29 cellular contexts compared by ENCODE assay signal in genomic region chr17:1755993-1756306, GRCh38. TPM values are rescaled to one million over a fixed set of nuclear protein-coding genes. Genes with fewer than 3 reads are reported as not detected.
DNase-seq lines count a peak whose midpoint lies in the region; ATAC-seq and TF ChIP-seq lines count a peak whose summit lies in the region.
"Had no signal": no experiment of that assay in that cellular context is flagged by ENCODE, and none has a peak within 500 bp of the region (broad histone marks: within the 10 kb centered on the region; RNA-seq: fewer than 3 reads in every experiment).

No MANE protein-coding gene starts in this region.

- no peaks in the 10 kb centered on the region for H3K4me1 Mint-ChIP-seq in HFFc6 (ENCODE audit: low read depth)
- H3K4me1 Mint-ChIP-seq: activated T-helper 17 cell treated with anti-CD3 and anti-CD28 coated beads, Interleukin-2, amount 50 U/mL, for 72 hours had no signal

- H3K27me3 ChIP-seq in BLaER1 (0 out of 2 replicates have a peak, but pooled peaks cover 3% of the 10 kb centered on the region), prostate gland (replicated peaks; ENCODE audit: insufficient read depth) (no peaks in the 10 kb centered on the region), brain microvascular endothelial cell (replicated peaks) (no peaks in the 10 kb centered on the region)
- H3K27me3 ChIP-seq: foreskin keratinocyte, hepatocyte had no signal

- H3K4me1 ChIP-seq in BLaER1 (peaks cover 41% of the 10 kb centered on the region), prostate gland (replicated peaks) (no peaks in the 10 kb centered on the region)

- no peaks in the 10 kb centered on the region for H4K20me1 ChIP-seq in BLaER1

- H3K9ac ChIP-seq in BLaER1 = peak overlapping the region; percentile 64; the same call in 1 of the 2 replicates
- H3K9ac ChIP-seq: SK-N-SH had no signal

- peaks cover 9% of the 10 kb centered on the region for H3K27me3 Mint-ChIP-seq in HFFc6 (ENCODE audit: insufficient read depth)
- H3K27me3 Mint-ChIP-seq: activated T-helper 17 cell treated with anti-CD3 and anti-CD28 coated beads, Interleukin-2, amount 50 U/mL, for 72 hours; B cell had no signal

- H3K36me3 ChIP-seq in BLaER1 (no peaks in the 10 kb centered on the region), prostate gland (no peaks in the 10 kb centered on the region), brain microvascular endothelial cell (replicated peaks) (no peaks in the 10 kb centered on the region)

- no peak overlapping the region for H3K4me3 ChIP-seq in BLaER1
- no peak overlapping the region for H3K4me3 ChIP-seq in prostate gland
- H3K4me3 ChIP-seq in brain microvascular endothelial cell (ENCODE audit: low read depth, low read length) = no peak overlapping the region
- H3K4me3 ChIP-seq: hepatocyte, mucosa of descending colon had no signal

- WGBS in prostate gland = 68% methylated on average over 13 of the region's 13 CpGs

- no peaks in the 10 kb centered on the region for H3K36me3 Mint-ChIP-seq in HFFc6 (ENCODE audit: low read depth)
- H3K36me3 Mint-ChIP-seq: WTC11 had no signal

- H3K9me3 ChIP-seq in BLaER1 = no peaks in the 10 kb centered on the region
- H3K9me3 ChIP-seq in prostate gland = no peaks in the 10 kb centered on the region
- H3K9me3 ChIP-seq: mucosa of descending colon, SK-N-SH had no signal

- H3K27ac ChIP-seq in BLaER1 = peak overlapping the region; percentile 71; the same call in 1 of the 2 replicates
- H3K27ac ChIP-seq in prostate gland = peak overlapping the region; percentile 10 to 62
- no peak overlapping the region for H3K27ac ChIP-seq in brain microvascular endothelial cell
- H3K27ac ChIP-seq: foreskin keratinocyte, hepatocyte had no signal

- H3K4me2 ChIP-seq in BLaER1 = peak overlapping the region; percentile 78
- H3K4me2 ChIP-seq: hepatocyte, SK-N-SH had no signal

- TF ChIP-seq POLR2A in prostate gland (IDR thresholded peaks at IDR 0.05) = no peak

- TF ChIP-seq CTCF in prostate gland (IDR thresholded peaks at IDR 0.05) = no peak
- no peak for TF ChIP-seq CTCF in brain microvascular endothelial cell (IDR thresholded peaks at IDR 0.05; ENCODE audit: low read depth, low read length, missing control alignments)
- no peak for TF ChIP-seq CTCF in HFFc6 (IDR thresholded peaks at IDR 0.05)

- H3K4me3 Mint-ChIP-seq in HFFc6 = no peak overlapping the region
- H3K4me3 Mint-ChIP-seq: activated T-helper 17 cell treated with anti-CD3 and anti-CD28 coated beads, Interleukin-2, amount 50 U/mL, for 72 hours; B cell; T-helper 2 cell treated with Interferon-gamma antibody and Interleukin-4, amounts not matched to agents 5 μg/mL and 100 μg/mL, for 36 hours; WTC11 had no signal

- H3K27ac Mint-ChIP-seq in HFFc6 = no peak overlapping the region
- H3K27ac Mint-ChIP-seq: activated T-helper 17 cell treated with anti-CD3 and anti-CD28 coated beads, Interleukin-2, amount 50 U/mL, for 72 hours; T-helper 2 cell treated with Interferon-gamma antibody and Interleukin-4, amounts not matched to agents 5 μg/mL and 100 μg/mL, for 36 hours; WTC11 had no signal

- intact Hi-C loops in prostate gland (cut with DNase I) = no loop called here

- ATAC-seq in GM21515 (IDR thresholded peaks at IDR 0.05; ENCODE audit: unreplicated experiment) = no peak
- ATAC-seq: activated T-helper 17 cell treated with anti-CD3 and anti-CD28 coated beads, Interleukin-2, amount 50 U/mL, for 72 hours; foreskin keratinocyte; left ventricle myocardium superior; mucosa of descending colon; WTC11 had no signal

- in situ Hi-C loops in brain microvascular endothelial cell (cut with HindIII; ENCODE audit: low pct_ligation_motif_present, low sequenced_read_pairs) = no loop called here

- no peaks in the 10 kb centered on the region for H3K9me3 Mint-ChIP-seq in HFFc6
- H3K9me3 Mint-ChIP-seq: activated T-helper 17 cell treated with anti-CD3 and anti-CD28 coated beads, Interleukin-2, amount 50 U/mL, for 72 hours; T-helper 2 cell treated with Interferon-gamma antibody and Interleukin-4, amounts not matched to agents 5 μg/mL and 100 μg/mL, for 36 hours; WTC11 had no signal

- DNase-seq in SK-N-DZ (ENCODE audit: low spot score) = peak; percentile 41
- peak; percentile 84 for DNase-seq in left kidney (ENCODE audit: low read depth, low spot score)
- DNase-seq in prostate gland (ENCODE audit: low spot score) = no peak
- no peak for DNase-seq in GM03348 (ENCODE audit: low spot score)
- no peak for DNase-seq in brain microvascular endothelial cell
- no peak for DNase-seq in HFFc6
- DNase-seq: activated CD4-positive, alpha-beta T cell treated with anti-CD3 and anti-CD28 coated beads, Interleukin-2, amount 50 U/mL, for 48 hours; activated CD8-positive, alpha-beta memory T cell treated with anti-CD3 and anti-CD28 coated beads, Interleukin-2, amount 50 U/mL, for 4 hours; COR-L47; DMS79 treated with DMSO at 0.1 percent for 48 hours; effector memory CD4-positive, alpha-beta T cell; foreskin keratinocyte; HCEC 1CT; left ventricle myocardium superior; mucosa of descending colon; NCI-H1048; NCI-H187 treated with DMSO at 0.1 percent for 48 hours; NCI-H226; NCI-H748 treated with DMSO at 0.1 percent for 48 hours; RPMI8226 had no signal

RNA-seq across cellular contexts. Expression of gene SERPINF1, which starts 5.9 kb away (rescaled TPM):
- polyA plus RNA-seq in SK-N-DZ (2014; cell fraction: cytosol; rRNA removed) = 458 and 511 TPM in 2 replicates
- 288 and 352 TPM in 2 replicates for polyA plus RNA-seq in SK-N-DZ (2014; cell fraction: nucleus; rRNA removed)
- total RNA-seq in prostate gland = 1,000 to 10,000 TPM in 1 of 2 donors, 100 to 1,000 TPM in 1; 119 to 2,127 TPM
- total RNA-seq in HFFc6 (2021; fragmentation: NEBNext Ultra II Directional; extraction: Animal tissue kit (Norgen Biotek cat#: 25700)) = 10 to 100 TPM; 12.0 to 46.8 (median 13.2) TPM
- total RNA-seq: activated T-helper 17 cell treated with anti-CD3 and anti-CD28 coated beads, Interleukin-2, amount 50 U/mL, for 72 hours had no signal

RNA-seq across cellular contexts. Expression of gene SERPINF2, which starts 13.3 kb away (rescaled TPM):
- 0.32 and 0.53 TPM in 2 replicates for polyA plus RNA-seq in SK-N-DZ (2014; cell fraction: cytosol; rRNA removed)
- 0.65 and 1.1 TPM in 2 replicates for polyA plus RNA-seq in SK-N-DZ (2014; cell fraction: nucleus; rRNA removed)
- 10 to 100 TPM; 30.4 to 56.1 TPM for total RNA-seq in prostate gland
- total RNA-seq in HFFc6 (2021; fragmentation: NEBNext Ultra II Directional; extraction: Animal tissue kit (Norgen Biotek cat#: 25700)) = not detected
- polyA plus RNA-seq: neural cell had no signal

RNA-seq across cellular contexts. Expression of gene WDR81, which starts 31.4 kb away (rescaled TPM):
- 21.5 and 24.9 TPM in 2 replicates for polyA plus RNA-seq in SK-N-DZ (2014; cell fraction: cytosol; rRNA removed)
- 42.6 and 48.5 TPM in 2 replicates for polyA plus RNA-seq in SK-N-DZ (2014; cell fraction: nucleus; rRNA removed)
- total RNA-seq in prostate gland = 10 to 100 TPM; 39.2 to 72.9 TPM
- total RNA-seq in HFFc6 (2021; fragmentation: NEBNext Ultra II Directional; extraction: Animal tissue kit (Norgen Biotek cat#: 25700)) = 10 to 100 TPM; 12.5 to 18.1 (median 13.2) TPM

RNA-seq across cellular contexts. Expression of gene TLCD2, which starts 45.8 kb away (rescaled TPM):
- 0.12 and 0.44 TPM in 2 replicates for polyA plus RNA-seq in SK-N-DZ (2014; cell fraction: cytosol; rRNA removed)
- 0.15 and 0.43 TPM in 2 replicates for polyA plus RNA-seq in SK-N-DZ (2014; cell fraction: nucleus; rRNA removed)
- total RNA-seq in prostate gland = 1 to 10 TPM; 2.3 TPM
- total RNA-seq in HFFc6 (2021; fragmentation: NEBNext Ultra II Directional; extraction: Animal tissue kit (Norgen Biotek cat#: 25700)) = 1 to 10 TPM; 2.7 to 3.8 (median 3.2) TPM
- total RNA-seq: B cell had no signal

Comparison
In these comparisons a context has a peak if more than half of its experiments do, and no peak if none do; other contexts are left out.
1. DNase-seq: peak in SK-N-DZ (single experiment) and left kidney (single experiment); none in prostate gland (single experiment), GM03348 (single experiment), brain microvascular endothelial cell (single experiment) and HFFc6 (single experiment).
2. RNA of gene SERPINF2, which starts 13.3 kb away (total RNA-seq): 30.4 to 56.1 TPM in prostate gland; not detected in HFFc6; every median in the first group is over 10 times any median in the second.